In the genomic region with DNA sequence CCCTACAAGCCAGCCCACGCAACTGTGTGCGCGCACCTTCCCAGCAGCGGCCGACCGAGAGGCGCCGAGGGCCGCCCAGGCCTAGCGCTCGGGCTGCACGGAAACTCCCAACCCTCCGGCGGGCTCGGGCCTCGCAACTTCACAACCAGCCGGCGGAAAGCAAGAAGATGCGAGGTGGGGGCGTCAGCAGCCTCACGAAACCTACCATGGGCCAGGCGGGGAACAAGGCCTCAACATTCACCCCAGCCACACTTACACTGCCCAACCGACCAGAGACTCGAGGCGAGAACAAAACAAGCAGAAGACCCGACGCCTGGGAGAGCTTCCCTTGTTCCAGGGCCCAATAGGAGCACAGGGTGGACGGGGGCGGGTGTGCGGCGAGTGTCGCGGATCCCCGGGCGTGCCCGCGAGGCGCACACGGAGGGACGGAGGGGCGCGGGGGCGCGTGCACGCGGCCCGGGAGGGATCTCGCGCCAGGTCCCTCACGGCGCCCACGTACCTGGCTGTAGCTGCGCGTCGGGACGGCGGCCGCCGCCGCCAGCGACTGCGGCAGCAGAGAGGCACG, we compare ENCODE assay signal across 8 cellular contexts. TPM values are rescaled to one million over a fixed set of nuclear protein-coding genes. Genes with fewer than 3 reads are reported as not detected.
A peak's percentile ranks its signal among the peaks of the same experiment; 100 is the strongest.
DNase-seq lines count a peak whose midpoint lies in the region; ATAC-seq, FAIRE-seq and TF ChIP-seq lines count a peak whose summit lies in the region.

No MANE protein-coding gene starts in this region.

- peaks cover 6% of the 10 kb centered on the region for H3K4me1 ChIP-seq in keratinocyte (ENCODE audit: control insufficient read depth, extremely low read depth, insufficient read depth, low read length)

- peaks cover 5% of the 10 kb centered on the region in 2 experiments for H3K36me3 ChIP-seq in keratinocyte (ENCODE audit: control insufficient read depth in 2 of 2, extremely low read depth in 1 of 2, insufficient read depth in 2 of 2, low read length in 2 of 2)

- peak; percentile 63 for ATAC-seq in HG02852 (IDR thresholded peaks at IDR 0.05; ENCODE audit: unreplicated experiment)

- TF ChIP-seq CTCF in cardiac fibroblast (IDR thresholded peaks at IDR 0.05; ENCODE audit: low read depth, low read length): no peak
- no peak for TF ChIP-seq CTCF in keratinocyte (optimal IDR thresholded peaks at IDR 0.05 in 1 of 3, IDR thresholded peaks at IDR 0.05 in 1 of 3, conservative IDR thresholded peaks at IDR 0.05 in 1 of 3; ENCODE audit: extremely low read depth in 1 of 3, insufficient read depth in 2 of 3, low read length in 3 of 3)

- peak overlapping the region; percentile 88 for H2AFZ ChIP-seq in keratinocyte (ENCODE audit: control insufficient read depth, low read length)

- H3K9me1 ChIP-seq in keratinocyte (ENCODE audit: control insufficient read depth, extremely low read depth, insufficient read depth, low read length): peaks cover 2% of the 10 kb centered on the region

- peak overlapping the region; percentile 81 for H3K27ac ChIP-seq in keratinocyte (ENCODE audit: control insufficient read depth, insufficient read depth, low read length)

- H3K79me2 ChIP-seq in keratinocyte (ENCODE audit: control insufficient read depth, insufficient read depth, low read length): peaks cover 49% of the 10 kb centered on the region

- H3K9ac ChIP-seq in keratinocyte (ENCODE audit: control insufficient read depth, extremely low read depth, insufficient read depth, low read length): peak overlapping the region; percentile 92

- dilution Hi-C loops in keratinocyte (cut with MboI; ENCODE audit: extremely low pct_ligation_motif_present, low sequenced_read_pairs): no loop called here

- FAIRE-seq in keratinocyte (lab: Jason Lieb, UNC): no peak

- DNase-seq in NCI-H1436 (lab: John Stamatoyannopoulos, UW) (peak; percentile 32), NCI-H1436 treated with DMSO at 0.1 percent for 48 hours (lab: John Stamatoyannopoulos, UW) (no peak), NCI-H146 treated with DMSO at 0.1 percent for 48 hours (lab: John Stamatoyannopoulos, UW; ENCODE audit: unreplicated experiment) (peak; percentile 49), cardiac fibroblast (ENCODE audit: low read depth in 2 of 2) (peak; percentile 56 to 68), keratinocyte (ENCODE audit: low read depth, low spot score) (no peak)
- peak; percentile 25 to 49 (median 40) for DNase-seq in activated CD4-positive, CD25-positive, alpha-beta regulatory T cell (lab: John Stamatoyannopoulos, UW)
- DNase-seq in stimulated activated CD4-positive, alpha-beta T cell treated with anti-CD3 and anti-CD28 coated beads, Interleukin-12 subunit alpha, Interleukin-12 subunit beta, amount 100 ng/mL, for 48 hours (ENCODE audit: low read depth in 2 of 3, low spot score in 1 of 3): peak; percentile 37 to 58 (median 53)

- peak overlapping the region; percentile 61 to 86 for H3K4me3 ChIP-seq in cardiac fibroblast (replicated peaks in 1 of 2; ENCODE audit: low read depth in 2 of 2, low read length in 2 of 2)
- H3K4me3 ChIP-seq in keratinocyte (ENCODE audit: control insufficient read depth in 2 of 3, extremely low read depth in 1 of 3, insufficient read depth in 2 of 3, low read depth in 1 of 3, low read length in 3 of 3): peak overlapping the region; percentile 74 to 98 (median 95)

- peak overlapping the region; percentile 98 for H3K4me2 ChIP-seq in keratinocyte (ENCODE audit: control insufficient read depth, extremely low read depth, insufficient read depth, low read depth, low read length)

- no peaks in the 10 kb centered on the region for H3K9me3 ChIP-seq in keratinocyte (ENCODE audit: control insufficient read depth, low read depth, low read length)

- peaks cover 11% of the 10 kb centered on the region for H4K20me1 ChIP-seq in keratinocyte (ENCODE audit: control insufficient read depth, extremely low read depth, insufficient read depth, low read length)

- H3K27me3 ChIP-seq in keratinocyte (ENCODE audit: control insufficient read depth, extremely low read depth, insufficient read depth, low read length): no peaks in the 10 kb centered on the region

RNA-seq across cellular contexts. Expression of a gene that starts 0.6 kb away (rescaled TPM):
- 71.5 to 121 TPM (median 77.9 TPM) in 3 replicates for polyA plus RNA-seq in keratinocyte
- 53.0 TPM for polyA plus RNA-seq in keratinocyte (2011; ENCODE audit: low read depth)
- 65.4 and 108 TPM in 2 replicates for polyA plus RNA-seq in keratinocyte (2011; cell fraction: cytosol; rRNA removed)
- 61.5 and 79.8 TPM in 2 replicates for polyA plus RNA-seq in keratinocyte (2011; cell fraction: nucleus; rRNA removed)
- 60.0 and 79.6 TPM in 2 replicates for polyA plus RNA-seq in keratinocyte (2012; ENCODE audit: low replicate concordance)
- polyA minus RNA-seq in keratinocyte: 16.8 to 65.7 TPM (median 44.8 TPM) in 3 replicates
- 47.6 TPM for polyA minus RNA-seq in keratinocyte (2011; cell fraction: cytosol; rRNA and poly(A)+ RNA removed)
- 21.2 and 37.7 TPM in 2 replicates for polyA minus RNA-seq in keratinocyte (2011; cell fraction: nucleus; rRNA and poly(A)+ RNA removed)

Comparison
In these comparisons a context has a peak if more than half of its experiments do, and no peak if none do; other contexts are left out.
1. DNase-seq: peak in NCI-H1436 (single experiment), NCI-H146 treated with DMSO at 0.1 percent for 48 hours (single experiment), activated CD4-positive, CD25-positive, alpha-beta regulatory T cell (4 of 4), cardiac fibroblast (2 of 2) and stimulated activated CD4-positive, alpha-beta T cell treated with anti-CD3 and anti-CD28 coated beads, Interleukin-12 subunit alpha, Interleukin-12 subunit beta, amount 100 ng/mL, for 48 hours (3 of 3); none in NCI-H1436 treated with DMSO at 0.1 percent for 48 hours (single experiment) and keratinocyte (single experiment).